In the genomic region with DNA sequence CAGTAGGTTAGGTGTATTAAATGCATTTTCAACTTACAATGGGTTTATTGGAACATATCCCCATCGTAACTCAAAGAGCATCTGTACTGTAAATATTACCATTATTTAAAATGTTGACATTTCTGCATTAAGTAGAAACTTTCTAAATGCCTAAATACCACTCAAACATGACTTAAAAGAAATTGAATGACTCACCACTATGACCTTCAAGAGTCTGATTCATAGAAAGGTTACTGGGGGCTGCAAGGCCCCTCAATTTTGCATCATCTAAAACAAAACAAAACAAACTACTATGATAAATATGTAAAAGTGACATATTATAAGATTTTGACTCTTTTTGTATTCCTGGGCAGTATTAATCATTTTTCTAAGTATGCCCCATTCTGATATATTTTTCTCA, we compare ENCODE assay signal across 20 cellular contexts. TPM values are rescaled to one million over a fixed set of nuclear protein-coding genes. Genes with fewer than 3 reads are reported as not detected.
"Had no signal": no experiment of that assay in that cellular context is flagged by ENCODE, and none has a peak within 500 bp of the region (broad histone marks: within the 10 kb centered on the region; RNA-seq: fewer than 3 reads in every experiment).

No MANE protein-coding gene starts in this region.

- H3K9me3 ChIP-seq: adrenal gland, testis had no signal

- ATAC-seq: left colon; naive thymus-derived CD8-positive, alpha-beta T cell; sciatic nerve had no signal

- H3K27me3 Mint-ChIP-seq: activated CD4-positive, alpha-beta memory T cell treated with anti-CD3 and anti-CD28 coated beads, Interleukin-2, amount 10 ng/mL, durations not matched to agents 7 days and 5 days; naive thymus-derived CD8-positive, alpha-beta T cell; stimulated activated naive CD8-positive, alpha-beta T cell treated with anti-CD3 and anti-CD28 coated beads, Interleukin-15, Interleukin-2, amounts not matched to agents 100 ng/mL and 50 ng/mL, for 24 hours had no signal

- H3K27ac ChIP-seq: adrenal gland, testis had no signal

- H3K27ac Mint-ChIP-seq: activated CD4-positive, alpha-beta memory T cell treated with anti-CD3 and anti-CD28 coated beads, Interleukin-2, amount 10 ng/mL, durations not matched to agents 7 days and 5 days; brain; naive thymus-derived CD8-positive, alpha-beta T cell; stimulated activated naive CD8-positive, alpha-beta T cell treated with anti-CD3 and anti-CD28 coated beads, Interleukin-15, Interleukin-2, amounts not matched to agents 100 ng/mL and 50 ng/mL, for 24 hours had no signal

- DNase-seq: activated CD4-positive, alpha-beta memory T cell treated with anti-CD3 and anti-CD28 coated beads, Interleukin-2, amount 10 ng/mL, durations not matched to agents 7 days and 5 days; activated CD4-positive, alpha-beta T cell treated with anti-CD3 and anti-CD28 coated beads for 1 hour; activated CD8-positive, alpha-beta memory T cell treated with anti-CD3 and anti-CD28 coated beads, Interleukin-2, amount 50 U/mL, for 48 hours; activated naive CD4-positive, alpha-beta T cell treated with Interleukin-2 at 50 U/mL for 16 hours; adrenal gland; cerebellar nuclear complex; dermis blood vessel endothelial cell; erythroblast; foreskin melanocyte; head of caudate nucleus; left colon; naive thymus-derived CD8-positive, alpha-beta T cell; posterior cingulate gyrus; stimulated activated CD4-positive, alpha-beta T cell treated with anti-CD3 and anti-CD28 coated beads, Interleukin-12 subunit alpha, Interleukin-12 subunit beta, amount 100 ng/mL, for 4 hours; SW 1271; testis had no signal

- H3K4me3 Mint-ChIP-seq: activated CD4-positive, alpha-beta memory T cell treated with anti-CD3 and anti-CD28 coated beads, Interleukin-2, amount 10 ng/mL, durations not matched to agents 7 days and 5 days; brain; naive thymus-derived CD8-positive, alpha-beta T cell; stimulated activated naive CD8-positive, alpha-beta T cell treated with anti-CD3 and anti-CD28 coated beads, Interleukin-15, Interleukin-2, amounts not matched to agents 100 ng/mL and 50 ng/mL, for 24 hours had no signal

- H3K9me3 Mint-ChIP-seq: activated CD4-positive, alpha-beta memory T cell treated with anti-CD3 and anti-CD28 coated beads, Interleukin-2, amount 10 ng/mL, durations not matched to agents 7 days and 5 days; brain; naive thymus-derived CD8-positive, alpha-beta T cell; stimulated activated naive CD8-positive, alpha-beta T cell treated with anti-CD3 and anti-CD28 coated beads, Interleukin-15, Interleukin-2, amounts not matched to agents 100 ng/mL and 50 ng/mL, for 24 hours had no signal

- H3K4me3 ChIP-seq: adrenal gland, testis had no signal

- H3K4me1 ChIP-seq: testis had no signal

RNA-seq across cellular contexts. Expression of a gene that starts 30.2 kb away (rescaled TPM):
- total RNA-seq: activated CD4-positive, alpha-beta memory T cell treated with anti-CD3 and anti-CD28 coated beads, Interleukin-2, amount 10 ng/mL, durations not matched to agents 7 days and 5 days; mononuclear cell; naive thymus-derived CD8-positive, alpha-beta T cell had no signal
- polyA plus RNA-seq: naive thymus-derived CD8-positive, alpha-beta T cell had no signal
